In genomic region chr4:1741208-1741607, GRCh38 we compare ENCODE assay signal across 1 cellular context.
A peak's percentile ranks its signal among the peaks of the same experiment; 100 is the strongest.
TF ChIP-seq lines count a peak whose summit lies in the region.

No MANE protein-coding gene starts in this region.

TF ChIP-seq in K562, 482 proteins besides CTCF, POLR2A, EP300 and RAD21:
- TF ChIP-seq YY1 (IDR thresholded peaks at IDR 0.05; ENCODE audit: borderline replicate concordance in 1 of 3, control insufficient read depth in 1 of 3, extremely low read depth in 1 of 3, insufficient read depth in 3 of 3, insufficient read length in 1 of 3, insufficient replicate concordance in 2 of 3, low read depth in 1 of 3, low read length in 2 of 3) = no peak
- TF ChIP-seq RBM22 (IDR thresholded peaks at IDR 0.05; ENCODE audit: low read depth, low read length, poor library complexity, severe bottlenecking) = peak; percentile 75
- no peak for TF ChIP-seq ZNF318 (IDR thresholded peaks at IDR 0.05; ENCODE audit: borderline replicate concordance in 1 of 2, low read depth in 1 of 2)
- no peak for TF ChIP-seq ARID3A (IDR thresholded peaks at IDR 0.05; ENCODE audit: borderline replicate concordance, low read depth, low read length)
- no peak for TF ChIP-seq USF2 (CRISPR knock-in tag; IDR thresholded peaks at IDR 0.05)
- TF ChIP-seq RBFOX2 (IDR thresholded peaks at IDR 0.05; ENCODE audit: low read depth, low read length) = peak; percentile 28; the same call in 1 of the 2 replicates
- peak; percentile 58 for TF ChIP-seq POLR2G (IDR thresholded peaks at IDR 0.05; ENCODE audit: low read depth, low read length)
- no peak for TF ChIP-seq ID3 (CRISPR knock-in tag; IDR thresholded peaks at IDR 0.05)
- no peak for TF ChIP-seq ID3 (tag; IDR thresholded peaks at IDR 0.05)
